28 cellular contexts compared by ENCODE assay signal in the genomic region with DNA sequence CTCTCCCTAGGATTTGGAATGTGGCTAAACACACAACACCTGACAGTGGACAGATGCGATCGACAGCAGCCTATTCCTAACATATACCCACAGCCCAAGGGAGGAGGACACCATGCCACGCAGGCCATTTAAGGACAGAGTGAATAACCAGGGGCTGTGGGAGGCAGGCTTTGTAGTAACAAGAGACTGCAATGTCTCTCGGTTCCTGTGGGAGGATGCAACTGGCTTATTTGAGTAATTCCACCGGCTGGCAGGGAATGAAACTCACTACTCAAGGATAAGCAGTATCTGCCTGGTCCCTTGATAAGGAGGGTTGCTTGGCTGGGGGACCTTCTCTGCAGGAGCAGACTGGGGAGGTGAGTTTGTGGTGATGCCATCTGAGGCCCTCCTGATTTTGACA.
"Had no signal": no experiment of that assay in that cellular context is flagged by ENCODE, and none has a peak within 500 bp of the region (broad histone marks: within the 10 kb centered on the region; RNA-seq: fewer than 3 reads in every experiment).

No MANE protein-coding gene starts in this region.

- H3K36me3 Mint-ChIP-seq: immature natural killer cell, natural killer cell, type B pancreatic cell had no signal

- H3K4me3 Mint-ChIP-seq: immature natural killer cell; natural killer cell; stimulated activated effector memory CD8-positive, alpha-beta T cell treated with anti-CD3 and anti-CD28 coated beads, Interleukin-12 subunit alpha, Interleukin-12 subunit beta, amount 100 ng/mL, for 72 hours; type B pancreatic cell had no signal

- H3K4me3 ChIP-seq: dorsolateral prefrontal cortex, gastrocnemius medialis, heart left ventricle, hepatocyte, lower lobe of right lung, right atrium auricular region, sigmoid colon, stomach, tibial artery had no signal

- H3K27ac Mint-ChIP-seq: immature natural killer cell; natural killer cell; progenitor cell of endocrine pancreas; stimulated activated effector memory CD8-positive, alpha-beta T cell treated with anti-CD3 and anti-CD28 coated beads, Interleukin-12 subunit alpha, Interleukin-12 subunit beta, amount 100 ng/mL, for 72 hours; type B pancreatic cell had no signal

- H3K4me1 Mint-ChIP-seq: immature natural killer cell; natural killer cell; stimulated activated effector memory CD8-positive, alpha-beta T cell treated with anti-CD3 and anti-CD28 coated beads, Interleukin-12 subunit alpha, Interleukin-12 subunit beta, amount 100 ng/mL, for 72 hours had no signal

- ATAC-seq: esophagus mucosa; gastrocnemius medialis; heart left ventricle; left colon; left ventricle myocardium superior; lower lobe of right lung; natural killer cell; stimulated activated effector memory CD8-positive, alpha-beta T cell treated with anti-CD3 and anti-CD28 coated beads, Interleukin-12 subunit alpha, Interleukin-12 subunit beta, amount 100 ng/mL, for 72 hours had no signal

- H3K27ac ChIP-seq: dorsolateral prefrontal cortex, epithelial cell of prostate, gastrocnemius medialis, heart left ventricle, hepatocyte, lower lobe of right lung, neutrophil, parathyroid adenoma, right atrium auricular region, sigmoid colon, stomach, tibial artery had no signal

- DNase-seq: cerebellar nuclear complex; dorsolateral prefrontal cortex; effector CD4-positive, alpha-beta T cell; foreskin fibroblast; gastrocnemius medialis; heart left ventricle; immature natural killer cell; islet precursor cell; kidney glomerular epithelial cell; left colon; left ventricle myocardium superior; lower lobe of right lung; natural killer cell; sigmoid colon; stimulated activated CD4-positive, alpha-beta T cell treated with anti-CD3 and anti-CD28 coated beads, Interleukin-2, amount 100 ng/mL, for 24 hours; stimulated activated CD4-positive, alpha-beta T cell treated with anti-CD3 and anti-CD28 coated beads, Interleukin-4, amount 100 ng/mL, for 24 hours; stimulated activated naive CD4-positive, alpha-beta T cell treated with Interleukin-2 at 50 U/mL for 16 hours; stomach; tibial artery had no signal

- H3K9me3 Mint-ChIP-seq: natural killer cell, type B pancreatic cell had no signal
